ENCODE assay signal across 1 cellular context in the genomic region with DNA sequence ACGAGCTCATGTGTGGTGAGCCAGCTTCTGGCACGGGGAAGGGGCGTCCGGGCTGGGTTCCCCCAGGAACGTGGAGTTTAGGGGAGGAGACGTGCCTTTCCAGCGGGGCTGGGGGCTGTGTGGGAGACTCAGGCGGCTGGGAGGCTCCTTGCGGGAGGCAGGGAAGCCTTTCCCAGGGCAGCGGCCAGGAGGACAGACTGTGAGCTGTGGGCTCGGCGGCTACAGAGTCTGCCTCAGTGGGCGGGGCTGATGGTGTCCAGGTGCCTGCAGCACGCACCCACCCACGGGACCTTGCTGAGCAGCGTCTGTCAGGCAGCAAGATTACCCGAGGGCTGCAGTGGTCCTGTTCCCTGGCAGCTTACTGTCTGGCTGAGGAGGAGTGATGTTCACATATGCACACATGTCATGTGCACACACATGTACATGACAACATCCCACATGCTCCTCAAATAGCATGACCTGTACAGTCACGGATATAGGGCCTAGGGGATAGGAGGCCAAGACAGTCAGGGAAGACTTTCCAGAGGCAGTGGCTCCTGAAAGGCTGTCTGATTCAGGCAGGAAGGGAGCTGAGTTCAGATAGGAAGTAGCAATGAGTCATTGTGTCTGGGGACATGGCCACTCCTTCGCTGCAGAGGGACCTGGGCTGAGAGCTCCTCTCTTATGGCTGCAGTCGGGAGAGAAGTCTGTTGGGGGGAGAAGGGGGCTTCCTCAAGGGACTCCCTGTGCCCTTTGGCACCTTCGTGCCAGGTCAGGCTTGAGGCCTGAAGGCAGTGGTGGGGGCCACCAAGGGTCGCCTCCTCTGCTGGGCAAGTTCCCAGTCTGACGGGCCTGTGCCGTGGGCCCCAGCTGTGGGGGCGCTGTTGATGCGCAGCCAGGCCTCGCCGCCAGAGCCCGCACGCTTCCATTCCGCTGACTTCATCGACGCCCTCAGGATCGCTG.
TF ChIP-seq lines count a peak whose summit lies in the region.

No MANE protein-coding gene starts in this region.

TF ChIP-seq in endothelial cell of umbilical vein, 7 proteins besides CTCF, POLR2A, EP300 and RAD21:
- TF ChIP-seq POLR2AphosphoS5 (IDR thresholded peaks at IDR 0.05; ENCODE audit: insufficient read depth, low read depth, low read length) (peak; percentile 59), MYC (IDR thresholded peaks at IDR 0.05; ENCODE audit: low read depth, low read length) (no peak), FOS (IDR thresholded peaks at IDR 0.05; ENCODE audit: borderline replicate concordance, insufficient read depth, low read length) (peak; percentile 97), GATA2 (IDR thresholded peaks at IDR 0.05; ENCODE audit: insufficient read depth, insufficient read length, low read depth, low read length) (no peak), JUN (IDR thresholded peaks at IDR 0.05; ENCODE audit: borderline replicate concordance, insufficient read depth, insufficient read length, low read depth) (peak; percentile 93), EZH2 (IDR thresholded peaks at IDR 0.05; ENCODE audit: borderline replicate concordance, low read depth, low read length, severe bottlenecking) (no peak)
- TF ChIP-seq, protein P1, sequence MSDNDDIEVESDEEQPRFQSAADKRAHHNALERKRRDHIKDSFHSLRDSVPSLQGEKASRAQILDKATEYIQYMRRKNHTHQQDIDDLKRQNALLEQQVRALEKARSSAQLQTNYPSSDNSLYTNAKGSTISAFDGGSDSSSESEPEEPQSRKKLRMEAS (IDR thresholded peaks at IDR 0.05; ENCODE audit: insufficient read depth, insufficient read length), result peak; percentile 12
TF ChIP-seq in endothelial cell of umbilical vein: peak in this region for 4.
